Comparison of ENCODE assay signal across 16 cellular contexts in genomic region chr14:36505892-36506731, GRCh38. TPM values are rescaled to one million over a fixed set of nuclear protein-coding genes. Genes with fewer than 3 reads are reported as not detected.
DNase-seq lines count a peak whose midpoint lies in the region; ATAC-seq and TF ChIP-seq lines count a peak whose summit lies in the region.
"Had no signal": no experiment of that assay in that cellular context is flagged by ENCODE, and none has a peak within 500 bp of the region (broad histone marks: within the 10 kb centered on the region; RNA-seq: fewer than 3 reads in every experiment).

No MANE protein-coding gene starts in this region.

- H3K9me3 ChIP-seq in SK-N-SH (no peaks in the 10 kb centered on the region), upper lobe of right lung (no peaks in the 10 kb centered on the region)

- POLR2A ChIA-PET in SK-N-SH (lab: Yijun Ruan, JAX), result no interaction called here

- no peak overlapping the region for H3K9ac ChIP-seq in SK-N-SH

- TF ChIP-seq CTCF in SK-N-SH (IDR thresholded peaks at IDR 0.05), result no peak
- no peak for TF ChIP-seq CTCF in upper lobe of right lung (IDR thresholded peaks at IDR 0.05)

- CTCF ChIA-PET in SK-N-SH (lab: Yijun Ruan, JAX), result interaction anchor here (1.8 kb wide), 1 partner anchor 19 kb away, joined by 6 read pairs; no protein-coding TSS in a partner anchor

- no peaks in the 10 kb centered on the region for H3K36me3 ChIP-seq in SK-N-SH (replicated peaks in 1 of 2; ENCODE audit: control insufficient read depth in 1 of 2, insufficient read depth in 2 of 2, low read length in 1 of 2)
- no peaks in the 10 kb centered on the region for H3K36me3 ChIP-seq in upper lobe of right lung
- H3K36me3 ChIP-seq: ovary had no signal

- H4K20me1 ChIP-seq in SK-N-SH (ENCODE audit: insufficient read depth), result no peaks in the 10 kb centered on the region

- peak; percentile 27 for DNase-seq in SK-N-SH
- DNase-seq in NCI-H524 (lab: John Stamatoyannopoulos, UW), result peak; percentile 86 to 93
- DNase-seq in left kidney (ENCODE audit: low read depth, low spot score), result peak; percentile 47
- peak; percentile 78 for DNase-seq in upper lobe of right lung
- no peak for DNase-seq in left lobe of liver (ENCODE audit: low spot score)
- DNase-seq in NCI-H82 (lab: John Stamatoyannopoulos, UW), result no peak
- DNase-seq: amniotic stem cell; mesenchymal stem cell; ovary; stimulated activated CD4-positive, alpha-beta T cell treated with anti-CD3 and anti-CD28 coated beads, Interleukin-12 subunit alpha, Interleukin-12 subunit beta, amount 100 ng/mL, for 4 hours had no signal

- no peak for TF ChIP-seq EP300 in SK-N-SH (IDR thresholded peaks at IDR 0.05; ENCODE audit: borderline replicate concordance in 1 of 2, low read depth in 1 of 2, low read length in 1 of 2)

- H2AFZ ChIP-seq in SK-N-SH (ENCODE audit: low read depth), result no peak overlapping the region

- no peaks in the 10 kb centered on the region for H3K9me2 ChIP-seq in SK-N-SH

- no peaks in the 10 kb centered on the region for H3K79me2 ChIP-seq in SK-N-SH (ENCODE audit: insufficient read depth)

- intact Hi-C loops in upper lobe of right lung (cut with DNase I), result no loop called here

- H3K4me1 ChIP-seq in SK-N-SH (ENCODE audit: control insufficient read depth in 1 of 2, insufficient read depth in 2 of 2, low read depth in 1 of 2, low read length in 1 of 2) (no peaks in the 10 kb centered on the region), upper lobe of right lung (no peaks in the 10 kb centered on the region)

- WGBS in SK-N-SH (ENCODE audit: low lambda C conversion rate), result 4% methylated on average over 19 of the region's 35 CpGs

- H3K4me3 ChIP-seq in SK-N-SH (ENCODE audit: low read depth in 2 of 2, low read length in 1 of 2), result no peak overlapping the region
- H3K4me3 ChIP-seq in upper lobe of right lung, result peak overlapping the region; percentile 39
- H3K4me3 ChIP-seq: ovary had no signal

- H3K4me2 ChIP-seq in SK-N-SH, result no peak overlapping the region

- H3F3A ChIP-seq in SK-N-SH (replicated peaks; ENCODE audit: insufficient read depth), result no peaks in the 10 kb centered on the region

- ATAC-seq in SK-N-SH treated with all-trans-retinoic acid at 6 μM for 48 hours, result no peak
- peak; percentile 32 for ATAC-seq in upper lobe of right lung
- ATAC-seq in left lobe of liver, result no peak
- ATAC-seq in GM18511 (IDR thresholded peaks at IDR 0.05; ENCODE audit: unreplicated experiment), result no peak

- H3K27me3 ChIP-seq in SK-N-SH (ENCODE audit: insufficient read depth) (peaks cover 86% of the 10 kb centered on the region), upper lobe of right lung (peaks cover 94% of the 10 kb centered on the region)
- H3K27me3 ChIP-seq: ovary had no signal

- no peak for TF ChIP-seq RAD21 in SK-N-SH (IDR thresholded peaks at IDR 0.05; ENCODE audit: low read length)

- H3K27ac ChIP-seq in SK-N-SH (ENCODE audit: low read depth in 2 of 2, low read length in 1 of 2), result no peak overlapping the region
- peak overlapping the region; percentile 91 for H3K27ac ChIP-seq in upper lobe of right lung
- H3K27ac ChIP-seq: coronary artery, ovary had no signal

TF ChIP-seq in SK-N-SH, 30 proteins besides CTCF, POLR2A, EP300 and RAD21:
- TF ChIP-seq REST (IDR thresholded peaks at IDR 0.05; ENCODE audit: low read depth, low read length) (peak; percentile 32; the same call in 1 of the 2 replicates), JUND (IDR thresholded peaks at IDR 0.05) (no peak)
TF ChIP-seq in SK-N-SH: peak in this region for 1.

TF ChIP-seq in SK-N-SH treated with all-trans-retinoic acid at 6 μM for 48 hours, 23 proteins besides CTCF, POLR2A, EP300 and RAD21:
- no peak for TF ChIP-seq PPARA (CRISPR knock-in tag; IDR thresholded peaks at IDR 0.05; ENCODE audit: borderline replicate concordance)
- no peak for TF ChIP-seq PATZ1 (CRISPR knock-in tag; IDR thresholded peaks at IDR 0.05; ENCODE audit: borderline replicate concordance)
- no peak for TF ChIP-seq RARB (CRISPR knock-in tag; IDR thresholded peaks at IDR 0.05)

RNA-seq across cellular contexts. Expression of gene NKX2-1, which starts 13.9 kb away (rescaled TPM):
- polyA plus RNA-seq in SK-N-SH (2012; rRNA removed), result not detected in 2 replicates
- not detected in 2 replicates for polyA plus RNA-seq in SK-N-SH (2012; cell fraction: cytosol; rRNA removed)
- polyA plus RNA-seq in SK-N-SH (2012; cell fraction: nucleus; rRNA removed), result not detected in 2 replicates
- total RNA-seq in upper lobe of right lung (177 TPM), left lobe of liver (0.10 TPM)
- total RNA-seq: fibroblast of lung, HT1080 had no signal
- polyA plus RNA-seq: AG04450, fibroblast of lung, ovary had no signal

Comparison
In these comparisons a context has a peak if more than half of its experiments do, and no peak if none do; other contexts are left out.
1. DNase-seq: peak in SK-N-SH (single experiment), NCI-H524 (2 of 2), left kidney (single experiment) and upper lobe of right lung (single experiment); none in left lobe of liver (single experiment) and NCI-H82 (single experiment).
2. RNA of gene NKX2-1, which starts 13.9 kb away (total RNA-seq): 177 TPM in upper lobe of right lung (single experiment); 0.10 TPM in left lobe of liver (single experiment); every median in the first group is over 100 times any median in the second.